In genomic region chr12:115866909-115867525, GRCh38 we compare ENCODE assay signal across 1 cellular context.
TF ChIP-seq lines count a peak whose summit lies in the region.

No MANE protein-coding gene starts in this region.

TF ChIP-seq in GM23338, 12 proteins besides CTCF, POLR2A, EP300 and RAD21 (continued from another document):
- no peak for TF ChIP-seq ZNF331 (CRISPR knock-in tag; IDR thresholded peaks at IDR 0.05; ENCODE audit: low read depth)
- TF ChIP-seq STAT1 (IDR thresholded peaks at IDR 0.05; ENCODE audit: unreplicated experiment): no peak
- TF ChIP-seq NANOG (IDR thresholded peaks at IDR 0.05; ENCODE audit: borderline replicate concordance): no peak
- TF ChIP-seq POLR2AphosphoS5 (IDR thresholded peaks at IDR 0.05; ENCODE audit: low read depth): no peak
- TF ChIP-seq ETS1 (IDR thresholded peaks at IDR 0.05): no peak
- no peak for TF ChIP-seq JUNB (IDR thresholded peaks at IDR 0.05; ENCODE audit: unreplicated experiment)
- no peak for TF ChIP-seq CREB1 (CRISPR knock-in tag; IDR thresholded peaks at IDR 0.05; ENCODE audit: low read depth)
TF ChIP-seq in GM23338: peak in this region for 0.
